Comparison of ENCODE assay signal across 27 cellular contexts in the genomic region with DNA sequence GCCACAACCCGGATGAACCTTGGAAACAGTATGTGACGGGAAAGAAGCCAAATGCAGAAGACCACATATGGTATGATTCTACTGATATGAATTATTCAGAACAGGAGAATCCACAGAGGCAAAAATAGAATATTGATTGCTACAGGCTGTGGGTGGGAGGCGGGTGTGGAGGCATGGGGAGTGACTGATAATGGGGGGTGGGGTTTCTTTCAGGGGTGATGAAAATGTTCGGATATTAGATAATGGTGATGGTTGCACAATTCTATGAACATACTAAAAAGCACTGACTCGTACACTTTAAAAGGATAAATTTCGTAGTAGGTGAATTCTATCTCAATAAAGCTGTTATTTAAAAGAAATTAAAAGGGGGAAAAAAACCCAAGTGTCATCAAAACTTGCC. TPM values are rescaled to one million over a fixed set of nuclear protein-coding genes. Genes with fewer than 3 reads are reported as not detected.
DNase-seq lines count a peak whose midpoint lies in the region; ATAC-seq and TF ChIP-seq lines count a peak whose summit lies in the region.
"Had no signal": no experiment of that assay in that cellular context is flagged by ENCODE, and none has a peak within 500 bp of the region (broad histone marks: within the 10 kb centered on the region; RNA-seq: fewer than 3 reads in every experiment).

No MANE protein-coding gene starts in this region.

- ATAC-seq in HG03196 (IDR thresholded peaks at IDR 0.05; ENCODE audit: unreplicated experiment), result no peak
- no peak for ATAC-seq in GM18520 (IDR thresholded peaks at IDR 0.05; ENCODE audit: unreplicated experiment)
- ATAC-seq: Panc1 had no signal

- no peaks in the 10 kb centered on the region for H3K36me3 ChIP-seq in BLaER1
- H3K36me3 ChIP-seq in SJCRH30, result no peaks in the 10 kb centered on the region

- peaks cover 12% of the 10 kb centered on the region for H3K36me3 Mint-ChIP-seq in glutamatergic neuron (ENCODE audit: unreplicated experiment)

- H3K27ac Mint-ChIP-seq in glutamatergic neuron (ENCODE audit: unreplicated experiment), result peak overlapping the region; percentile 44
- H3K27ac Mint-ChIP-seq: B cell had no signal

- H3K4me1 ChIP-seq in BLaER1, result peaks cover 44% of the 10 kb centered on the region
- H3K4me1 ChIP-seq in SJCRH30, result no peaks in the 10 kb centered on the region

- peak; percentile 84 for DNase-seq in OCI-M1 (lab: John Stamatoyannopoulos, UW)
- peak; percentile 19 for DNase-seq in amniotic epithelial cell (ENCODE audit: low read depth)
- DNase-seq in glutamatergic neuron, result no peak
- DNase-seq in SJCRH30, result no peak
- no peak for DNase-seq in HuH-7 (ENCODE audit: low spot score)
- DNase-seq: Calu3, DMS79 treated with DMSO at 0.1 percent for 48 hours, GF-D8, H7, KG1, NCI-H1092 treated with DMSO at 0.1 percent for 48 hours, NCI-H1436, NCI-H187, NCI-H2081 treated with DMSO at 0.1 percent for 48 hours, NCI-H2171, NCI-H226, NCI-H510A, NCI-H69, SHP77 had no signal

- H3K9me3 ChIP-seq in BLaER1 (no peaks in the 10 kb centered on the region), SJCRH30 (replicated peaks) (no peaks in the 10 kb centered on the region)

- H3K9me3 Mint-ChIP-seq in glutamatergic neuron (ENCODE audit: unreplicated experiment), result peaks cover 8% of the 10 kb centered on the region

- H3K4me3 ChIP-seq in BLaER1 (no peak overlapping the region), SJCRH30 (no peak overlapping the region)

- no peaks in the 10 kb centered on the region for H4K20me1 ChIP-seq in BLaER1

- no peak overlapping the region for H3K27ac ChIP-seq in BLaER1
- H3K27ac ChIP-seq in SJCRH30, result no peak overlapping the region
- H3K27ac ChIP-seq: 22Rv1, RWPE1 had no signal

- no peak for TF ChIP-seq CTCF in glutamatergic neuron (IDR thresholded peaks at IDR 0.05; ENCODE audit: partially characterized antibody, unreplicated experiment)

- peaks cover 17% of the 10 kb centered on the region for H3K4me1 Mint-ChIP-seq in glutamatergic neuron (ENCODE audit: low read depth, unreplicated experiment)

- H3K4me2 ChIP-seq in BLaER1, result peak overlapping the region; percentile 62

- peaks cover 3% of the 10 kb centered on the region for H3K27me3 Mint-ChIP-seq in glutamatergic neuron (ENCODE audit: unreplicated experiment)

- peak overlapping the region; percentile 31 for H3K4me3 Mint-ChIP-seq in glutamatergic neuron (ENCODE audit: unreplicated experiment)
- H3K4me3 Mint-ChIP-seq: B cell had no signal

- H3K27me3 ChIP-seq in BLaER1 (no peaks in the 10 kb centered on the region), SJCRH30 (no peaks in the 10 kb centered on the region)

- H3K9ac ChIP-seq in BLaER1, result no peak overlapping the region

RNA-seq across cellular contexts. Expression of a gene that starts 10.7 kb away (rescaled TPM):
- not detected for total RNA-seq in glutamatergic neuron (ENCODE audit: unreplicated experiment)
- not detected in 2 replicates for total RNA-seq in SJCRH30 (2014; rRNA removed; shearing (Covaris generic))
- total RNA-seq: B cell, Calu3, H7, HT1080 had no signal

RNA-seq across cellular contexts. Expression of a gene that starts 26.5 kb away (rescaled TPM):
- not detected for total RNA-seq in glutamatergic neuron (ENCODE audit: unreplicated experiment)
- not detected in 2 replicates for total RNA-seq in SJCRH30 (2014; rRNA removed; shearing (Covaris generic))
- total RNA-seq: Calu3, H7, HT1080 had no signal

RNA-seq across cellular contexts. Expression of a gene that starts 52.9 kb away (rescaled TPM):
- 42.4 TPM for total RNA-seq in glutamatergic neuron (ENCODE audit: unreplicated experiment)
- total RNA-seq in SJCRH30 (2014; rRNA removed; shearing (Covaris generic)), result 7.7 and 8.3 TPM in 2 replicates

Comparison
In these comparisons a context has a peak if more than half of its experiments do, and no peak if none do; other contexts are left out.
1. DNase-seq: peak in OCI-M1 (single experiment) and amniotic epithelial cell (single experiment); none in glutamatergic neuron (single experiment), SJCRH30 (0 of 2) and HuH-7 (single experiment).